30 cellular contexts compared by ENCODE assay signal in the genomic region with DNA sequence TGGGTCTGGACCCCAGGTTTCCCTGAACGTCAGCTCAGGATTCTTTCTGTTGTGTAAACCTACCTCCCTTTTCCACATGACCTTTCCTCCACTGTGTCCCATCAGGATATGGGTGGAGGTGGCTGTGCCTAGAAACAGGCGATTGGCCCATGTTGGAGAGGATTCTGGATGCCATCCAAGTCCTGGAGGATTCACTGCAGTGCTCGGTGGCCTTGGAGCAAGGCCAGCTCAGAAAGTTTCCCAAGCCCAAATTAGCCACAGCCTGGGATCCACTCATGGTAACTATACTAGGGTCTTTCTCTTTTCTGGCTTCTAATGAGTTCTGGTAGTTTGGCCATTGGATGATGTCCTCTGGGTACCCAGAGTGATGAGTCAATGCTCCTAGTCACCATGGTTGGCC.
DNase-seq lines count a peak whose midpoint lies in the region; ATAC-seq and TF ChIP-seq lines count a peak whose summit lies in the region.
"Had no signal": no experiment of that assay in that cellular context is flagged by ENCODE, and none has a peak within 500 bp of the region (broad histone marks: within the 10 kb centered on the region; RNA-seq: fewer than 3 reads in every experiment).

No MANE protein-coding gene starts in this region.

- H2AFZ ChIP-seq in IMR-90 (replicated peaks; ENCODE audit: low read length, poor library complexity) (no peak overlapping the region), mesenchymal stem cell (ENCODE audit: low read depth, low read length) (no peak overlapping the region)

- TF ChIP-seq POLR2A in IMR-90 (IDR thresholded peaks at IDR 0.05; ENCODE audit: low read depth, low read length), result no peak

- H3K4ac ChIP-seq in IMR-90 (ENCODE audit: low read depth, low read length) (peak overlapping the region; percentile 18; the same call in 1 of the 2 replicates), mesenchymal stem cell (ENCODE audit: low read depth in 1 of 2, low read length in 2 of 2) (no peak overlapping the region)

- no peak overlapping the region for H2BK120ac ChIP-seq in IMR-90 (ENCODE audit: low read depth, low read length)
- H2BK120ac ChIP-seq in mesenchymal stem cell (ENCODE audit: low read depth, low read length), result no peak overlapping the region

- ATAC-seq in IMR-90 (ENCODE audit: low read depth), result no peak
- ATAC-seq: effector memory CD8-positive, alpha-beta T cell; HepG2; WTC11 had no signal

- POLR2A ChIA-PET in IMR-90 (lab: Charles Lee; ENCODE audit: unreplicated experiment), result no interaction called here

- H3K36me3 ChIP-seq in IMR-90 (ENCODE audit: control insufficient read depth, insufficient read depth, low read length) (no peaks in the 10 kb centered on the region), mesenchymal stem cell (ENCODE audit: control insufficient read depth in 1 of 2, insufficient read depth in 2 of 2, low read depth in 1 of 2, low read length in 2 of 2) (peaks cover 0 to 3% of the 10 kb centered on the region in 2 experiments)
- H3K36me3 ChIP-seq: breast epithelium, ovary, suprapubic skin had no signal

- in situ Hi-C loops in IMR-90 (cut with MboI; ENCODE audit: low sequenced_read_pairs), result no loop called here

- intact Hi-C loops in IMR-90 (cut with micrococcal nuclease), result loop anchor here (5.0 kb wide), 1 partner anchor 102 kb away; no protein-coding TSS in a partner anchor

- H3K4me3 ChIP-seq in IMR-90 (ENCODE audit: insufficient read depth, low read depth, low read length), result no peak overlapping the region
- no peak overlapping the region for H3K4me3 ChIP-seq in mesenchymal stem cell (ENCODE audit: insufficient read depth in 1 of 2, low read depth in 1 of 2, low read length in 2 of 2)
- H3K4me3 ChIP-seq: breast epithelium, lung, ovary, smooth muscle cell, suprapubic skin had no signal

- peak overlapping the region; percentile 37; the same call in 1 of the 2 replicates for H3K18ac ChIP-seq in IMR-90 (ENCODE audit: low read depth, low read length)
- no peak overlapping the region for H3K18ac ChIP-seq in mesenchymal stem cell (ENCODE audit: low read depth in 1 of 2, low read length in 2 of 2)

- H3K9me1 ChIP-seq in IMR-90 (ENCODE audit: insufficient read depth, low read length), result peaks cover 27% of the 10 kb centered on the region

- no TSS peak for BruUV-seq in IMR-90 (replicated peaks; lab: Mats Ljungman, UMichigan)

- H3K4me1 ChIP-seq in IMR-90 (ENCODE audit: control insufficient read depth, insufficient read depth, low read length) (peaks cover 22% of the 10 kb centered on the region), mesenchymal stem cell (ENCODE audit: control insufficient read depth, insufficient read depth, low read depth, low read length) (peaks cover 17% of the 10 kb centered on the region)

- H3K23ac ChIP-seq in IMR-90 (ENCODE audit: low read depth, low read length) (no peak overlapping the region), mesenchymal stem cell (ENCODE audit: low read length in 2 of 2) (no peak overlapping the region)

- H2BK5ac ChIP-seq in IMR-90 (ENCODE audit: low read depth, low read length, poor library complexity, severe bottlenecking) (no peak overlapping the region), mesenchymal stem cell (ENCODE audit: low read depth, low read length, poor library complexity, severe bottlenecking) (no peak overlapping the region)

- no CpG with 5 or more reads among the region's 3 CpGs for WGBS in IMR-90 (ENCODE audit: extremely low coverage in 2 of 2, insufficient read length in 1 of 2), 2 experiments
- WGBS in mesenchymal stem cell, result 64% methylated on average over 2 of the region's 3 CpGs

- no peak for TF ChIP-seq RAD21 in IMR-90 (IDR thresholded peaks at IDR 0.05; ENCODE audit: low read length)

- H4K91ac ChIP-seq in IMR-90 (ENCODE audit: insufficient read depth, low read depth, low read length) (no peak overlapping the region), mesenchymal stem cell (ENCODE audit: low read length) (no peak overlapping the region)

- TF ChIP-seq CTCF in IMR-90 (conservative IDR thresholded peaks at IDR 0.05; ENCODE audit: low read depth, low read length), result no peak

- DNase-seq in IMR-90 (no peak), NCI-H2029 treated with DMSO at 0.1 percent for 48 hours (lab: John Stamatoyannopoulos, UW) (peak; percentile 32), ecto neural progenitor cell (ENCODE audit: low spot score) (peak; percentile 8), mesenchymal stem cell (no peak), NOMO-1 treated with DMSO at 0.1 percent for 48 hours (lab: John Stamatoyannopoulos, UW; ENCODE audit: unreplicated experiment) (no peak), GM19240 (ENCODE audit: insufficient read length, low spot score) (no peak), NCI-H1694 treated with DMSO at 0.1 percent for 48 hours (lab: John Stamatoyannopoulos, UW) (no peak), NCI-H1417 (lab: John Stamatoyannopoulos, UW) (no peak)
- DNase-seq: activated CD4-positive, alpha-beta T cell treated with anti-CD3 and anti-CD28 coated beads, Interleukin-2, amount 50 U/mL, for 1 hour; activated effector memory CD4-positive, alpha-beta T cell treated with Interleukin-2 at 50 U/mL for 16 hours; activated T-cell treated with anti-CD3 and anti-CD28 coated beads, Interleukin-2, amount 50 U/mL, for 1 hour; anterior cingulate cortex; DMS79; effector memory CD8-positive, alpha-beta T cell; erythroblast; GF-D8; Kasumi-1; NCI-H187 treated with DMSO at 0.1 percent for 48 hours; NCI-H524; nephron progenitor cell; ovary; SK-N-SH; stimulated activated naive CD4-positive, alpha-beta T cell treated with Interleukin-2 at 50 U/mL for 16 hours had no signal

- H3K14ac ChIP-seq in IMR-90 (replicated peaks; ENCODE audit: low read depth, low read length) (0 out of 2 replicates have a peak overlapping the region, but pooled peaks have one; percentile 31), mesenchymal stem cell (ENCODE audit: low read length in 2 of 2) (no peak overlapping the region)

- no peak overlapping the region for H3K4me2 ChIP-seq in IMR-90 (ENCODE audit: low read depth, low read length)
- H3K4me2 ChIP-seq in mesenchymal stem cell (ENCODE audit: low read length, poor library complexity, severe bottlenecking), result no peak overlapping the region
- H3K4me2 ChIP-seq: SK-N-SH had no signal

- H3K56ac ChIP-seq in IMR-90 (ENCODE audit: extremely low read depth, insufficient read depth, low read length), result no peak overlapping the region

- no peak overlapping the region for H4K8ac ChIP-seq in IMR-90 (ENCODE audit: low read depth in 2 of 2, low read length in 2 of 2)
- no peak overlapping the region for H4K8ac ChIP-seq in mesenchymal stem cell (ENCODE audit: low read length)

- H3K27me3 ChIP-seq in IMR-90 (ENCODE audit: control insufficient read depth, insufficient read depth, low read length) (no peaks in the 10 kb centered on the region), mesenchymal stem cell (ENCODE audit: control insufficient read depth in 1 of 2, insufficient read depth in 1 of 2, low read length in 2 of 2) (peaks cover 0 to 4% of the 10 kb centered on the region in 2 experiments)
- H3K27me3 ChIP-seq: breast epithelium, ovary, suprapubic skin had no signal

- H4K5ac ChIP-seq in IMR-90 (ENCODE audit: low read depth, low read length), result no peak overlapping the region; the same call in 1 of the 2 replicates

- H2AK5ac ChIP-seq in IMR-90 (ENCODE audit: low read depth, low read length) (peak overlapping the region; percentile 53), mesenchymal stem cell (ENCODE audit: low read length, severe bottlenecking) (peak overlapping the region; percentile 18)

- no peak overlapping the region for H2BK15ac ChIP-seq in IMR-90 (ENCODE audit: low read depth, low read length)
- H2BK15ac ChIP-seq in mesenchymal stem cell (ENCODE audit: low read depth, poor library complexity, severe bottlenecking), result no peak overlapping the region

- H3K79me1 ChIP-seq in IMR-90 (ENCODE audit: low read depth in 1 of 2, low read length in 2 of 2) (no peaks in the 10 kb centered on the region), mesenchymal stem cell (replicated peaks; ENCODE audit: low read length, poor library complexity, severe bottlenecking) (no peaks in the 10 kb centered on the region)

- no peak overlapping the region for H2AK9ac ChIP-seq in IMR-90 (replicated peaks; ENCODE audit: low read depth, low read length, poor library complexity)

- peaks cover 3% of the 10 kb centered on the region; the same call in 1 of the 2 replicates for H3K9me3 ChIP-seq in IMR-90 (ENCODE audit: control insufficient read depth, insufficient read depth, low read length)
- H3K9me3 ChIP-seq in mesenchymal stem cell (ENCODE audit: control insufficient read depth, low read length), result peaks cover 6% of the 10 kb centered on the region
- H3K9me3 ChIP-seq: breast epithelium, ovary, SK-N-SH, suprapubic skin had no signal

- CTCF ChIA-PET in IMR-90 (lab: Yijun Ruan, JAX), result no interaction called here

- H2BK20ac ChIP-seq in IMR-90 (ENCODE audit: low read depth, low read length), result peak overlapping the region; percentile 40; the same call in 1 of the 2 replicates

- dilution Hi-C loops in IMR-90 (cut with HindIII; ENCODE audit: low sequenced_read_pairs, unreplicated experiment), result no loop called here

- H3K9ac ChIP-seq in IMR-90 (ENCODE audit: low read depth, low read length), result no peak overlapping the region
- H3K9ac ChIP-seq in mesenchymal stem cell (ENCODE audit: low read length), result no peak overlapping the region
- H3K9ac ChIP-seq: SK-N-SH had no signal

- H3K27ac ChIP-seq in IMR-90 (ENCODE audit: insufficient read depth, low read length) (no peak overlapping the region), mesenchymal stem cell (ENCODE audit: low read length, poor library complexity, severe bottlenecking) (no peak overlapping the region)
- H3K27ac ChIP-seq: C4-2B, ovary, suprapubic skin had no signal

- peaks cover 14% of the 10 kb centered on the region for H4K20me1 ChIP-seq in IMR-90 (ENCODE audit: insufficient read depth, low read length)

- no peak overlapping the region for H2BK12ac ChIP-seq in mesenchymal stem cell (ENCODE audit: low read length in 2 of 2)

TF ChIP-seq in IMR-90, 13 proteins besides CTCF, POLR2A, EP300 and RAD21 (continues in another document):
- TF ChIP-seq MXI1 (IDR thresholded peaks at IDR 0.05; ENCODE audit: borderline replicate concordance, low read depth, low read length), result no peak
- TF ChIP-seq, protein P1, sequence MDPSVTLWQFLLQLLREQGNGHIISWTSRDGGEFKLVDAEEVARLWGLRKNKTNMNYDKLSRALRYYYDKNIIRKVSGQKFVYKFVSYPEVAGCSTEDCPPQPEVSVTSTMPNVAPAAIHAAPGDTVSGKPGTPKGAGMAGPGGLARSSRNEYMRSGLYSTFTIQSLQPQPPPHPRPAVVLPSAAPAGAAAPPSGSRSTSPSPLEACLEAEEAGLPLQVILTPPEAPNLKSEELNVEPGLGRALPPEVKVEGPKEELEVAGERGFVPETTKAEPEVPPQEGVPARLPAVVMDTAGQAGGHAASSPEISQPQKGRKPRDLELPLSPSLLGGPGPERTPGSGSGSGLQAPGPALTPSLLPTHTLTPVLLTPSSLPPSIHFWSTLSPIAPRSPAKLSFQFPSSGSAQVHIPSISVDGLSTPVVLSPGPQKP (IDR thresholded peaks at IDR 0.05; ENCODE audit: borderline replicate concordance, low read depth, low read length), result no peak
- no peak for TF ChIP-seq RFX5 (IDR thresholded peaks at IDR 0.05; ENCODE audit: low read depth, low read length)
- TF ChIP-seq RCOR1 (IDR thresholded peaks at IDR 0.05; ENCODE audit: insufficient replicate concordance, low read length), result no peak
- TF ChIP-seq CHD1 (IDR thresholded peaks at IDR 0.05; ENCODE audit: low read depth, low read length), result no peak
- TF ChIP-seq CEBPB (IDR thresholded peaks at IDR 0.05; ENCODE audit: low read depth, low read length), result no peak

Comparison
In these comparisons a context has a peak if more than half of its experiments do, and no peak if none do; other contexts are left out.
1. DNase-seq: peak in NCI-H2029 treated with DMSO at 0.1 percent for 48 hours (single experiment) and ecto neural progenitor cell (single experiment); none in IMR-90 (single experiment), mesenchymal stem cell (single experiment), NOMO-1 treated with DMSO at 0.1 percent for 48 hours (single experiment), GM19240 (single experiment), NCI-H1694 treated with DMSO at 0.1 percent for 48 hours (single experiment) and NCI-H1417 (0 of 3).